In the genomic region with DNA sequence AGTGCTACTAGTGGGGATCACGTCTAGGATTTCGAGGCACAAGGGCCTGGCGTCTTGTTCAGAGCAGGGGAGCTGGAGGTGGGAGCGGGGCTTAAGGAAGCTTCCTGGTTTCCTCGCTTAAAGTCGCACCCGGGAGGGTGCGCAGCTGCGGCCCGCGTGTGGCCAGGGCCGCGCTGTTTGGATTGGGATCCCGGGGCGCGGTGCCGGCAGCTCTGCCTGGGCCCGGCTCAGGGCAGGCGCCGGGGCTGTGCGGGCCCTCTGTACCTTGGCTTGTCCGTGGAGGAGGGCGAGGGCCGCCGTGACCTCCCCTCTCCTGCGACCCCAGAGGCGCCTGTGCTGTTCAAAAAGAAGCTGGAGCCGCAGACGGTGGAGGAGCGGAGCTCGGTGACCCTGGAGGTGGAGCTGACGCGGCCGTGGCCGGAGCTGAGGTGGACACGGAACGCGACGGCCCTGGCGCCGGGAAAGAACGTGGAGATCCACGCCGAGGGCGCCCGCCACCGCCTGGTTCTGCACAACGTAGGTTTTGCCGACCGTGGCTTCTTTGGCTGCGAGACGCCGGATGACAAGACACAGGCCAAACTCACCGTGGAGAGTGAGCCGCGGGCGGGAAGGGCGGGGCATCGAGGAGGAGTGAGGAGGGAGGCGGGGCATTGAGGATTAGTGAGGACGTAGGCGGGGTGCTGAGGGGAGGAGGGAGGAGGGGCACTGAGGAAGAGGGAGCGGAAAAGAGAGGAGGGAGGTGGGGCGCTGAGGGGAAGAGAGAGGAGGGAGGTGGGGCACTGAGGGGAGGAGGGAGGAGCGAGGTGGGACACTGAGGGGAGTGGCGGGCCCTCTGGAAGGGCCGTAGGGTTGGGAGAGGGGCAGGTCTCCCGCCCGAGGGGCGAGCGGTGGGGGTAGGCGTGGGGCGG, we compare ENCODE assay signal across 1 cellular context.
TF ChIP-seq lines count a peak whose summit lies in the region.

No MANE protein-coding gene starts in this region.

TF ChIP-seq in K562, 482 proteins besides CTCF, POLR2A, EP300 and RAD21 (continued from another document and continues in another):
- TF ChIP-seq ZNF197 (CRISPR knock-in tag; IDR thresholded peaks at IDR 0.05; ENCODE audit: low read depth) (no peak), BRCA1 (IDR thresholded peaks at IDR 0.05) (no peak), BRCA1 (CRISPR knock-in tag; IDR thresholded peaks at IDR 0.05) (no peak), RNF2 (IDR thresholded peaks at IDR 0.05) (no peak), ERF (CRISPR knock-in tag; IDR thresholded peaks at IDR 0.05) (peak; percentile 44; the same call in 1 of the 2 replicates), TEAD4 (IDR thresholded peaks at IDR 0.05; ENCODE audit: low read length) (no peak), TEAD4 (CRISPR knock-in tag; IDR thresholded peaks at IDR 0.05; ENCODE audit: borderline replicate concordance) (no peak), ILK (tag; IDR thresholded peaks at IDR 0.05; ENCODE audit: borderline replicate concordance, low read depth) (no peak), DACH1 (IDR thresholded peaks at IDR 0.05; ENCODE audit: partially characterized antibody) (no peak), GTF2F1 (IDR thresholded peaks at IDR 0.05; ENCODE audit: low read depth, low read length) (no peak), SRSF9 (IDR thresholded peaks at IDR 0.05; ENCODE audit: borderline replicate concordance, low read depth, low read length) (no peak), ELF1 (tag; IDR thresholded peaks at IDR 0.05) (no peak), ZFX (CRISPR knock-in tag; IDR thresholded peaks at IDR 0.05) (peak; percentile 88), ZNF436 (CRISPR knock-in tag; IDR thresholded peaks at IDR 0.05) (no peak), ZEB2 (IDR thresholded peaks at IDR 0.05) (no peak), PCBP1 (IDR thresholded peaks at IDR 0.05; ENCODE audit: low read depth, low read length, poor library complexity, severe bottlenecking) (no peak), SRSF1 (IDR thresholded peaks at IDR 0.05; ENCODE audit: low read depth, low read length) (no peak), BCOR (IDR thresholded peaks at IDR 0.05) (peak; percentile 12), ZNF644 (tag; IDR thresholded peaks at IDR 0.05; ENCODE audit: low read depth) (no peak), ZNF133 (CRISPR knock-in tag; IDR thresholded peaks at IDR 0.05) (no peak), EHMT2 (IDR thresholded peaks at IDR 0.05) (no peak), HDAC8 (tag; IDR thresholded peaks at IDR 0.05) (no peak)
- TF ChIP-seq, protein P1, sequence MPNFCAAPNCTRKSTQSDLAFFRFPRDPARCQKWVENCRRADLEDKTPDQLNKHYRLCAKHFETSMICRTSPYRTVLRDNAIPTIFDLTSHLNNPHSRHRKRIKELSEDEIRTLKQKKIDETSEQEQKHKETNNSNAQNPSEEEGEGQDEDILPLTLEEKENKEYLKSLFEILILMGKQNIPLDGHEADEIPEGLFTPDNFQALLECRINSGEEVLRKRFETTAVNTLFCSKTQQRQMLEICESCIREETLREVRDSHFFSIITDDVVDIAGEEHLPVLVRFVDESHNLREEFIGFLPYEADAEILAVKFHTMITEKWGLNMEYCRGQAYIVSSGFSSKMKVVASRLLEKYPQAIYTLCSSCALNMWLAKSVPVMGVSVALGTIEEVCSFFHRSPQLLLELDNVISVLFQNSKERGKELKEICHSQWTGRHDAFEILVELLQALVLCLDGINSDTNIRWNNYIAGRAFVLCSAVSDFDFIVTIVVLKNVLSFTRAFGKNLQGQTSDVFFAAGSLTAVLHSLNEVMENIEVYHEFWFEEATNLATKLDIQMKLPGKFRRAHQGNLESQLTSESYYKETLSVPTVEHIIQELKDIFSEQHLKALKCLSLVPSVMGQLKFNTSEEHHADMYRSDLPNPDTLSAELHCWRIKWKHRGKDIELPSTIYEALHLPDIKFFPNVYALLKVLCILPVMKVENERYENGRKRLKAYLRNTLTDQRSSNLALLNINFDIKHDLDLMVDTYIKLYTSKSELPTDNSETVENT (CRISPR knock-in tag; IDR thresholded peaks at IDR 0.05) = peak; percentile 46; the same call in 1 of the 2 replicates
- TF ChIP-seq, protein P2, sequence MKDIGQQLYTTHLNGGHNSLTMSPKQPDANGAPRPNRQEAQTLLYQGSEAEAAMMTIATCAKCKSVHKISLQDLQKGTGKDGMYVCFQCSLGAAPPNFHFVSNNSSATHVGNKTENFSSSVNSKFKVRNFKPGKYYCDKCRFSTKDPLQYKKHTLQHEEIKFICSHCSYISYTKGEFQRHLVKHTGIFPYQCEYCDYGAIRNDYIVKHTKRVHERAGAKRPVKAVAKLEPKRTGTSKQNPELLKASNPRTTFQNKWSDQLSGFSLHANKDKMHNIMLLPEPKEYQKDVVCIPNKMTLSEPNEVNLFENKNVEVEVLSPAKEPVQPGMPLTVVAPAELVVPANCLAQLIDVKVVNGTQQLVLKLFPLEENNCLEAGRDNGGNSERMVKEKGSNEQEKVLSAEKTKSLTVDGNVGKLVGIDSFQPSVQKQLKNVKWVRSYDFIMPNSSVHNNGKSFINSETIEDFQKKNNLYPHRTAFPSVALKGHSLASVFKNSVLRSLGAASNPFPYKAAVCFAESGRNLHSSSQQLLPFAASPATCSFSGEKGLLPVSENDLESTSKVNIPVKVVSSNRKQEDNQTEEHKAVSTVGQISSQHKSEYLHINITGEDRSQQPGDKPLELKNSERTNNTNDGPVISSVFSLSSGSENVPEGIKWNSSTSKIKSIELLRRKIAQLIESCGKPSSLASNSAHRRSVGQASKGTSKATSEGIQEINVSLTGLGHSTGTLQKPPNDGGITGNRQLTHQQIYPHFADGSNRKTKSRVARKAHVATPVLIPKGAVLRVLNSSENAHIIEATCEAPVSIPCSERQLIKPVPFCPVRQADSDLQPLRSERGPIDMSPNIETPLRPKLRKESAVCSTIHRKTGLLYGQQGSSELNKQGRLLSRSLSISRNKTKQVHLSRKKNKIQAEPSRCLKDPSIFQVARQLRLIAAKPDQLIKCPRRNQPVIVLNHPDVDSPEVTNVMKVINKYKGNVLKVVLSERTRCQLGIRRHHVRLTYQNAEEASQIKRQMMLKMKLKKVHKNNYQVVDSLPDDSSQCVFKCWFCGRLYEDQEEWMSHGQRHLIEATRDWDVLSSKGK (CRISPR knock-in tag; IDR thresholded peaks at IDR 0.05) = no peak
- TF ChIP-seq, protein P3, sequence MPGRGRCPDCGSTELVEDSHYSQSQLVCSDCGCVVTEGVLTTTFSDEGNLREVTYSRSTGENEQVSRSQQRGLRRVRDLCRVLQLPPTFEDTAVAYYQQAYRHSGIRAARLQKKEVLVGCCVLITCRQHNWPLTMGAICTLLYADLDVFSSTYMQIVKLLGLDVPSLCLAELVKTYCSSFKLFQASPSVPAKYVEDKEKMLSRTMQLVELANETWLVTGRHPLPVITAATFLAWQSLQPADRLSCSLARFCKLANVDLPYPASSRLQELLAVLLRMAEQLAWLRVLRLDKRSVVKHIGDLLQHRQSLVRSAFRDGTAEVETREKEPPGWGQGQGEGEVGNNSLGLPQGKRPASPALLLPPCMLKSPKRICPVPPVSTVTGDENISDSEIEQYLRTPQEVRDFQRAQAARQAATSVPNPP (IDR thresholded peaks at IDR 0.05; ENCODE audit: borderline replicate concordance, insufficient read depth, insufficient read length) = no peak
- TF ChIP-seq, protein P4, sequence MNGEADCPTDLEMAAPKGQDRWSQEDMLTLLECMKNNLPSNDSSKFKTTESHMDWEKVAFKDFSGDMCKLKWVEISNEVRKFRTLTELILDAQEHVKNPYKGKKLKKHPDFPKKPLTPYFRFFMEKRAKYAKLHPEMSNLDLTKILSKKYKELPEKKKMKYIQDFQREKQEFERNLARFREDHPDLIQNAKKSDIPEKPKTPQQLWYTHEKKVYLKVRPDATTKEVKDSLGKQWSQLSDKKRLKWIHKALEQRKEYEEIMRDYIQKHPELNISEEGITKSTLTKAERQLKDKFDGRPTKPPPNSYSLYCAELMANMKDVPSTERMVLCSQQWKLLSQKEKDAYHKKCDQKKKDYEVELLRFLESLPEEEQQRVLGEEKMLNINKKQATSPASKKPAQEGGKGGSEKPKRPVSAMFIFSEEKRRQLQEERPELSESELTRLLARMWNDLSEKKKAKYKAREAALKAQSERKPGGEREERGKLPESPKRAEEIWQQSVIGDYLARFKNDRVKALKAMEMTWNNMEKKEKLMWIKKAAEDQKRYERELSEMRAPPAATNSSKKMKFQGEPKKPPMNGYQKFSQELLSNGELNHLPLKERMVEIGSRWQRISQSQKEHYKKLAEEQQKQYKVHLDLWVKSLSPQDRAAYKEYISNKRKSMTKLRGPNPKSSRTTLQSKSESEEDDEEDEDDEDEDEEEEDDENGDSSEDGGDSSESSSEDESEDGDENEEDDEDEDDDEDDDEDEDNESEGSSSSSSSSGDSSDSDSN (IDR thresholded peaks at IDR 0.05; ENCODE audit: borderline replicate concordance in 1 of 2, low read depth in 2 of 2, low read length in 2 of 2) = 0 out of 4 replicates have a peak, but pooled peaks have one; percentile 28 to 44
- TF ChIP-seq, protein P5, sequence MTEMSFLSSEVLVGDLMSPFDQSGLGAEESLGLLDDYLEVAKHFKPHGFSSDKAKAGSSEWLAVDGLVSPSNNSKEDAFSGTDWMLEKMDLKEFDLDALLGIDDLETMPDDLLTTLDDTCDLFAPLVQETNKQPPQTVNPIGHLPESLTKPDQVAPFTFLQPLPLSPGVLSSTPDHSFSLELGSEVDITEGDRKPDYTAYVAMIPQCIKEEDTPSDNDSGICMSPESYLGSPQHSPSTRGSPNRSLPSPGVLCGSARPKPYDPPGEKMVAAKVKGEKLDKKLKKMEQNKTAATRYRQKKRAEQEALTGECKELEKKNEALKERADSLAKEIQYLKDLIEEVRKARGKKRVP (CRISPR knock-in tag; IDR thresholded peaks at IDR 0.05) = no peak
- TF ChIP-seq, protein P6, sequence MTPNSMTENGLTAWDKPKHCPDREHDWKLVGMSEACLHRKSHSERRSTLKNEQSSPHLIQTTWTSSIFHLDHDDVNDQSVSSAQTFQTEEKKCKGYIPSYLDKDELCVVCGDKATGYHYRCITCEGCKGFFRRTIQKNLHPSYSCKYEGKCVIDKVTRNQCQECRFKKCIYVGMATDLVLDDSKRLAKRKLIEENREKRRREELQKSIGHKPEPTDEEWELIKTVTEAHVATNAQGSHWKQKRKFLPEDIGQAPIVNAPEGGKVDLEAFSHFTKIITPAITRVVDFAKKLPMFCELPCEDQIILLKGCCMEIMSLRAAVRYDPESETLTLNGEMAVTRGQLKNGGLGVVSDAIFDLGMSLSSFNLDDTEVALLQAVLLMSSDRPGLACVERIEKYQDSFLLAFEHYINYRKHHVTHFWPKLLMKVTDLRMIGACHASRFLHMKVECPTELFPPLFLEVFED (CRISPR knock-in tag; conservative IDR thresholded peaks at IDR 0.05) = 0 out of 2 replicates have a peak, but pooled peaks have one; percentile 58
- TF ChIP-seq, protein P7, sequence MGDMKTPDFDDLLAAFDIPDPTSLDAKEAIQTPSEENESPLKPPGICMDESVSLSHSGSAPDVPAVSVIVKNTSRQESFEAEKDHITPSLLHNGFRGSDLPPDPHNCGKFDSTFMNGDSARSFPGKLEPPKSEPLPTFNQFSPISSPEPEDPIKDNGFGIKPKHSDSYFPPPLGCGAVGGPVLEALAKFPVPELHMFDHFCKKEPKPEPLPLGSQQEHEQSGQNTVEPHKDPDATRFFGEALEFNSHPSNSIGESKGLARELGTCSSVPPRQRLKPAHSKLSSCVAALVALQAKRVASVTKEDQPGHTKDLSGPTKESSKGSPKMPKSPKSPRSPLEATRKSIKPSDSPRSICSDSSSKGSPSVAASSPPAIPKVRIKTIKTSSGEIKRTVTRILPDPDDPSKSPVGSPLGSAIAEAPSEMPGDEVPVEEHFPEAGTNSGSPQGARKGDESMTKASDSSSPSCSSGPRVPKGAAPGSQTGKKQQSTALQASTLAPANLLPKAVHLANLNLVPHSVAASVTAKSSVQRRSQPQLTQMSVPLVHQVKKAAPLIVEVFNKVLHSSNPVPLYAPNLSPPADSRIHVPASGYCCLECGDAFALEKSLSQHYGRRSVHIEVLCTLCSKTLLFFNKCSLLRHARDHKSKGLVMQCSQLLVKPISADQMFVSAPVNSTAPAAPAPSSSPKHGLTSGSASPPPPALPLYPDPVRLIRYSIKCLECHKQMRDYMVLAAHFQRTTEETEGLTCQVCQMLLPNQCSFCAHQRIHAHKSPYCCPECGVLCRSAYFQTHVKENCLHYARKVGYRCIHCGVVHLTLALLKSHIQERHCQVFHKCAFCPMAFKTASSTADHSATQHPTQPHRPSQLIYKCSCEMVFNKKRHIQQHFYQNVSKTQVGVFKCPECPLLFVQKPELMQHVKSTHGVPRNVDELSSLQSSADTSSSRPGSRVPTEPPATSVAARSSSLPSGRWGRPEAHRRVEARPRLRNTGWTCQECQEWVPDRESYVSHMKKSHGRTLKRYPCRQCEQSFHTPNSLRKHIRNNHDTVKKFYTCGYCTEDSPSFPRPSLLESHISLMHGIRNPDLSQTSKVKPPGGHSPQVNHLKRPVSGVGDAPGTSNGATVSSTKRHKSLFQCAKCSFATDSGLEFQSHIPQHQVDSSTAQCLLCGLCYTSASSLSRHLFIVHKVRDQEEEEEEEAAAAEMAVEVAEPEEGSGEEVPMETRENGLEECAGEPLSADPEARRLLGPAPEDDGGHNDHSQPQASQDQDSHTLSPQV (IDR thresholded peaks at IDR 0.05) = peak; percentile 35; the same call in 1 of the 2 replicates
- TF ChIP-seq, protein P8, sequence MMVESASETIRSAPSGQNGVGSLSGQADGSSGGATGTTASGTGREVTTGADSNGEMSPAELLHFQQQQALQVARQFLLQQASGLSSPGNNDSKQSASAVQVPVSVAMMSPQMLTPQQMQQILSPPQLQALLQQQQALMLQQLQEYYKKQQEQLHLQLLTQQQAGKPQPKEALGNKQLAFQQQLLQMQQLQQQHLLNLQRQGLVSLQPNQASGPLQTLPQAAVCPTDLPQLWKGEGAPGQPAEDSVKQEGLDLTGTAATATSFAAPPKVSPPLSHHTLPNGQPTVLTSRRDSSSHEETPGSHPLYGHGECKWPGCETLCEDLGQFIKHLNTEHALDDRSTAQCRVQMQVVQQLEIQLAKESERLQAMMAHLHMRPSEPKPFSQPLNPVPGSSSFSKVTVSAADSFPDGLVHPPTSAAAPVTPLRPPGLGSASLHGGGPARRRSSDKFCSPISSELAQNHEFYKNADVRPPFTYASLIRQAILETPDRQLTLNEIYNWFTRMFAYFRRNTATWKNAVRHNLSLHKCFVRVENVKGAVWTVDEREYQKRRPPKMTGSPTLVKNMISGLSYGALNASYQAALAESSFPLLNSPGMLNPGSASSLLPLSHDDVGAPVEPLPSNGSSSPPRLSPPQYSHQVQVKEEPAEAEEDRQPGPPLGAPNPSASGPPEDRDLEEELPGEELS (CRISPR knock-in tag; IDR thresholded peaks at IDR 0.05; ENCODE audit: borderline replicate concordance) = 0 out of 2 replicates have a peak, but pooled peaks have one; percentile 59
- TF ChIP-seq, protein P9, sequence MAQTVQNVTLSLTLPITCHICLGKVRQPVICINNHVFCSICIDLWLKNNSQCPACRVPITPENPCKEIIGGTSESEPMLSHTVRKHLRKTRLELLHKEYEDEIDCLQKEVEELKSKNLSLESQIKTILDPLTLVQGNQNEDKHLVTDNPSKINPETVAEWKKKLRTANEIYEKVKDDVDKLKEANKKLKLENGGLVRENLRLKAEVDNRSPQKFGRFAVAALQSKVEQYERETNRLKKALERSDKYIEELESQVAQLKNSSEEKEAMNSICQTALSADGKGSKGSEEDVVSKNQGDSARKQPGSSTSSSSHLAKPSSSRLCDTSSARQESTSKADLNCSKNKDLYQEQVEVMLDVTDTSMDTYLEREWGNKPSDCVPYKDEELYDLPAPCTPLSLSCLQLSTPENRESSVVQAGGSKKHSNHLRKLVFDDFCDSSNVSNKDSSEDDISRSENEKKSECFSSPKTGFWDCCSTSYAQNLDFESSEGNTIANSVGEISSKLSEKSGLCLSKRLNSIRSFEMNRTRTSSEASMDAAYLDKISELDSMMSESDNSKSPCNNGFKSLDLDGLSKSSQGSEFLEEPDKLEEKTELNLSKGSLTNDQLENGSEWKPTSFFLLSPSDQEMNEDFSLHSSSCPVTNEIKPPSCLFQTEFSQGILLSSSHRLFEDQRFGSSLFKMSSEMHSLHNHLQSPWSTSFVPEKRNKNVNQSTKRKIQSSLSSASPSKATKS (CRISPR knock-in tag; IDR thresholded peaks at IDR 0.05) = no peak
